8 cellular contexts compared by ENCODE assay signal in genomic region chr6:142112451-142113061, GRCh38. TPM values are rescaled to one million over a fixed set of nuclear protein-coding genes. Genes with fewer than 3 reads are reported as not detected.
DNase-seq lines count a peak whose midpoint lies in the region; ATAC-seq and TF ChIP-seq lines count a peak whose summit lies in the region.

No MANE protein-coding gene starts in this region.

- 0% methylated on average over 4 of the region's 4 CpGs for WGBS in prostate gland

- ATAC-seq in GM18868 (IDR thresholded peaks at IDR 0.05; ENCODE audit: unreplicated experiment) (peak; percentile 68), GM19328 (IDR thresholded peaks at IDR 0.05; ENCODE audit: unreplicated experiment) (no peak)

- H3K9me3 ChIP-seq in MG63 (no peaks in the 10 kb centered on the region), prostate gland (no peaks in the 10 kb centered on the region)

- H3K4me3 ChIP-seq in MG63 (no peak overlapping the region), prostate gland (no peak overlapping the region)

- H3K4me1 Mint-ChIP-seq in activated naive CD4-positive, alpha-beta T cell treated with anti-CD3 and anti-CD28 coated beads, Interleukin-2, amount 10 ng/mL, durations not matched to agents 7 days and 5 days = no peaks in the 10 kb centered on the region

- no peaks in the 10 kb centered on the region for H3K36me3 Mint-ChIP-seq in activated naive CD4-positive, alpha-beta T cell treated with anti-CD3 and anti-CD28 coated beads, Interleukin-2, amount 10 ng/mL, durations not matched to agents 7 days and 5 days

- no peaks in the 10 kb centered on the region for H3K27me3 Mint-ChIP-seq in activated naive CD4-positive, alpha-beta T cell treated with anti-CD3 and anti-CD28 coated beads, Interleukin-2, amount 10 ng/mL, durations not matched to agents 7 days and 5 days

- intact Hi-C loops in head of caudate nucleus (cut with DNase I) = no loop called here
- intact Hi-C loops in prostate gland (cut with DNase I) = no loop called here

- H3K36me3 ChIP-seq in MG63 = no peaks in the 10 kb centered on the region
- H3K36me3 ChIP-seq in prostate gland = no peaks in the 10 kb centered on the region

- H3K27ac Mint-ChIP-seq in activated naive CD4-positive, alpha-beta T cell treated with anti-CD3 and anti-CD28 coated beads, Interleukin-2, amount 10 ng/mL, durations not matched to agents 7 days and 5 days = no peak overlapping the region

- H3K9me3 Mint-ChIP-seq in activated naive CD4-positive, alpha-beta T cell treated with anti-CD3 and anti-CD28 coated beads, Interleukin-2, amount 10 ng/mL, durations not matched to agents 7 days and 5 days = no peaks in the 10 kb centered on the region

- TF ChIP-seq POLR2A in prostate gland (IDR thresholded peaks at IDR 0.05) = no peak

- H3K27ac ChIP-seq in prostate gland = no peak overlapping the region

- H3K4me3 Mint-ChIP-seq in activated naive CD4-positive, alpha-beta T cell treated with anti-CD3 and anti-CD28 coated beads, Interleukin-2, amount 10 ng/mL, durations not matched to agents 7 days and 5 days = no peak overlapping the region

- peak in 3 of 4 experiments; percentile 49 to 74 (median 61) for TF ChIP-seq CTCF in prostate gland (IDR thresholded peaks at IDR 0.05)

- DNase-seq in AG08396 (ENCODE audit: low spot score) = peak; percentile 59
- peak; percentile 45 for DNase-seq in MG63
- DNase-seq in SK-N-DZ (ENCODE audit: low spot score) = peak; percentile 79
- peak; percentile 75 for DNase-seq in activated naive CD4-positive, alpha-beta T cell treated with anti-CD3 and anti-CD28 coated beads, Interleukin-2, amount 10 ng/mL, durations not matched to agents 7 days and 5 days
- DNase-seq in head of caudate nucleus = peak; percentile 21 to 91 (median 76)
- DNase-seq in prostate gland (ENCODE audit: low spot score) = peak; percentile 65

- H3K27me3 ChIP-seq in MG63 (no peaks in the 10 kb centered on the region), prostate gland (replicated peaks; ENCODE audit: insufficient read depth) (no peaks in the 10 kb centered on the region)

- no peaks in the 10 kb centered on the region for H3K4me1 ChIP-seq in prostate gland (replicated peaks)

- CTCF ChIA-PET in activated naive CD4-positive, alpha-beta T cell treated with anti-CD3 and anti-CD28 coated beads, Interleukin-2, amount 10 ng/mL, durations not matched to agents 7 days and 5 days (lab: Charles Lee) = interaction anchor here (0.8 to 2.1 kb wide), 7 partner anchors 13 to 436 kb away, joined by 3 to 10 read pairs (median 4); no protein-coding TSS in a partner anchor

RNA-seq across cellular contexts. Expression of gene GJE1, which starts 20.2 kb away (rescaled TPM):
- not detected in 2 replicates for total RNA-seq in MG63 (2014; rRNA removed; shearing (Covaris generic); ENCODE audit: low replicate concordance)
- not detected in 2 replicates for polyA plus RNA-seq in SK-N-DZ (2014; cell fraction: cytosol; rRNA removed)
- not detected in 2 replicates for polyA plus RNA-seq in SK-N-DZ (2014; cell fraction: nucleus; rRNA removed)
- not detected for total RNA-seq in prostate gland

RNA-seq across cellular contexts. Expression of gene NMBR, which starts 34.4 kb away (rescaled TPM):
- total RNA-seq in MG63 (2014; rRNA removed; shearing (Covaris generic); ENCODE audit: low replicate concordance) = not detected in 2 replicates
- 0.20 TPM in 1 of 2 replicates, not detected in the other for polyA plus RNA-seq in SK-N-DZ (2014; cell fraction: cytosol; rRNA removed)
- 0.25 TPM in 1 of 2 replicates, not detected in the other for polyA plus RNA-seq in SK-N-DZ (2014; cell fraction: nucleus; rRNA removed)
- not detected for total RNA-seq in prostate gland

RNA-seq across cellular contexts. Expression of gene VTA1, which starts 34.5 kb away (rescaled TPM):
- 119 and 126 TPM in 2 replicates for total RNA-seq in MG63 (2014; rRNA removed; shearing (Covaris generic); ENCODE audit: low replicate concordance)
- polyA plus RNA-seq in SK-N-DZ (2014; cell fraction: cytosol; rRNA removed) = 79.5 and 85.7 TPM in 2 replicates
- polyA plus RNA-seq in SK-N-DZ (2014; cell fraction: nucleus; rRNA removed) = 45.5 and 51.0 TPM in 2 replicates
- total RNA-seq in prostate gland = 10 to 100 TPM; 38.5 to 44.7 TPM
